Comparison of ENCODE assay signal across 18 cellular contexts in genomic region chr19:43332058-43332922, GRCh38. TPM values are rescaled to one million over a fixed set of nuclear protein-coding genes. Genes with fewer than 3 reads are reported as not detected.
"Had no signal": no experiment of that assay in that cellular context is flagged by ENCODE, and none has a peak within 500 bp of the region (broad histone marks: within the 10 kb centered on the region; RNA-seq: fewer than 3 reads in every experiment).

No MANE protein-coding gene starts in this region.

- H3K36me3 Mint-ChIP-seq: activated naive CD8-positive, alpha-beta T cell treated with anti-CD3 and anti-CD28 coated beads, Interleukin-2, amount 10 ng/mL, durations not matched to agents 7 days and 5 days; memory B cell; natural killer cell treated with Interleukin-12 subunit alpha and Interleukin-12 subunit beta and Interleukin-15 and Interleukin-18, amount 100 ng/mL, for 72 hours had no signal

- H3K27me3 ChIP-seq: brain microvascular endothelial cell, right atrium auricular region, stomach had no signal

- H3K4me1 Mint-ChIP-seq: activated CD4-positive, alpha-beta T cell treated with anti-CD3 and anti-CD28 coated beads, Interleukin-2, amount 10 ng/mL, durations not matched to agents 24 days and 14 days; activated naive CD8-positive, alpha-beta T cell treated with anti-CD3 and anti-CD28 coated beads, Interleukin-2, amount 10 ng/mL, durations not matched to agents 7 days and 5 days; memory B cell; T-helper 17 cell had no signal

- DNase-seq: activated CD8-positive, alpha-beta memory T cell treated with anti-CD3 and anti-CD28 coated beads, Interleukin-2, amount 50 U/mL, for 4 hours; activated gamma-delta T cell treated with Interleukin-2 at 50 U/mL for 16 hours; activated naive CD8-positive, alpha-beta T cell treated with anti-CD3 and anti-CD28 coated beads, Interleukin-2, amount 10 ng/mL, durations not matched to agents 7 days and 5 days; brain microvascular endothelial cell; islet precursor cell; occipital lobe; stomach; T-helper 17 cell had no signal

- H3K27ac ChIP-seq: brain microvascular endothelial cell, right atrium auricular region, skin epidermis, thoracic aorta had no signal

- H3K4me3 Mint-ChIP-seq: activated CD4-positive, alpha-beta T cell treated with anti-CD3 and anti-CD28 coated beads, Interleukin-2, amount 10 ng/mL, durations not matched to agents 24 days and 14 days; activated CD8-positive, alpha-beta T cell treated with anti-CD3 and anti-CD28 coated beads, Interleukin-2, amount 10 ng/mL, durations not matched to agents 7 days and 5 days; activated naive CD8-positive, alpha-beta T cell treated with anti-CD3 and anti-CD28 coated beads, Interleukin-2, amount 10 ng/mL, durations not matched to agents 7 days and 5 days; activated T-cell treated with anti-CD3 and anti-CD28 coated beads, Interleukin-2, amount 50 U/mL, for 72 hours; effector memory CD8-positive, alpha-beta T cell; memory B cell; natural killer cell treated with Interleukin-12 subunit alpha and Interleukin-12 subunit beta and Interleukin-15 and Interleukin-18, amount 100 ng/mL, for 72 hours; T-helper 17 cell had no signal

- H3K27me3 Mint-ChIP-seq: activated CD4-positive, alpha-beta T cell treated with anti-CD3 and anti-CD28 coated beads, Interleukin-2, amount 10 ng/mL, durations not matched to agents 24 days and 14 days had no signal

- ATAC-seq: activated CD8-positive, alpha-beta T cell treated with anti-CD3 and anti-CD28 coated beads, Interleukin-2, amount 10 ng/mL, durations not matched to agents 7 days and 5 days; effector memory CD8-positive, alpha-beta T cell; T-helper 17 cell had no signal

- H3K9me3 Mint-ChIP-seq: activated CD4-positive, alpha-beta T cell treated with anti-CD3 and anti-CD28 coated beads, Interleukin-2, amount 10 ng/mL, durations not matched to agents 24 days and 14 days; activated naive CD8-positive, alpha-beta T cell treated with anti-CD3 and anti-CD28 coated beads, Interleukin-2, amount 10 ng/mL, durations not matched to agents 7 days and 5 days; activated T-cell treated with anti-CD3 and anti-CD28 coated beads, Interleukin-2, amount 50 U/mL, for 72 hours; effector memory CD8-positive, alpha-beta T cell; natural killer cell treated with Interleukin-12 subunit alpha and Interleukin-12 subunit beta and Interleukin-15 and Interleukin-18, amount 100 ng/mL, for 72 hours had no signal

- H3K27ac Mint-ChIP-seq: activated CD4-positive, alpha-beta T cell treated with anti-CD3 and anti-CD28 coated beads, Interleukin-2, amount 10 ng/mL, durations not matched to agents 24 days and 14 days; activated CD8-positive, alpha-beta T cell treated with anti-CD3 and anti-CD28 coated beads, Interleukin-2, amount 10 ng/mL, durations not matched to agents 7 days and 5 days; activated naive CD8-positive, alpha-beta T cell treated with anti-CD3 and anti-CD28 coated beads, Interleukin-2, amount 10 ng/mL, durations not matched to agents 7 days and 5 days; activated T-cell treated with anti-CD3 and anti-CD28 coated beads, Interleukin-2, amount 50 U/mL, for 72 hours; effector memory CD8-positive, alpha-beta T cell; memory B cell; natural killer cell treated with Interleukin-12 subunit alpha and Interleukin-12 subunit beta and Interleukin-15 and Interleukin-18, amount 100 ng/mL, for 72 hours had no signal

- H3K9me3 ChIP-seq: right atrium auricular region, stomach, thoracic aorta had no signal

- H3K36me3 ChIP-seq: brain microvascular endothelial cell, right atrium auricular region, stomach, thoracic aorta had no signal

- H3K4me3 ChIP-seq: right atrium auricular region, skin epidermis, stomach, thoracic aorta had no signal

- H3K4me1 ChIP-seq: right atrium auricular region had no signal

RNA-seq across cellular contexts. Expression of gene CD177, which starts 21.2 kb away (rescaled TPM):
- total RNA-seq: activated CD4-positive, alpha-beta T cell treated with anti-CD3 and anti-CD28 coated beads, Interleukin-2, amount 10 ng/mL, durations not matched to agents 24 days and 14 days; activated CD8-positive, alpha-beta T cell treated with anti-CD3 and anti-CD28 coated beads, Interleukin-2, amount 10 ng/mL, durations not matched to agents 7 days and 5 days; activated naive CD8-positive, alpha-beta T cell treated with anti-CD3 and anti-CD28 coated beads, Interleukin-2, amount 10 ng/mL, durations not matched to agents 7 days and 5 days; activated T-cell treated with anti-CD3 and anti-CD28 coated beads, Interleukin-2, amount 50 U/mL, for 72 hours; dermis blood vessel endothelial cell; natural killer cell treated with Interleukin-12 subunit alpha and Interleukin-12 subunit beta and Interleukin-15 and Interleukin-18, amount 100 ng/mL, for 72 hours; T-helper 17 cell had no signal
